8 cellular contexts compared by ENCODE assay signal in genomic region chr1:189429610-189430009, GRCh38.
DNase-seq lines count a peak whose midpoint lies in the region; FAIRE-seq and TF ChIP-seq lines count a peak whose summit lies in the region.

No MANE protein-coding gene starts in this region.

- peak in 49 of 56 donors; percentile 16 to 56 (median 37) for TF ChIP-seq CTCF in dorsolateral prefrontal cortex (IDR thresholded peaks at IDR 0.05 in 54 of 56, conservative IDR thresholded peaks at IDR 0.05 in 2 of 56; ENCODE audit: low read depth in 1 of 56, partially characterized antibody in 56 of 56)

- FAIRE-seq in small intestine (lab: Jason Lieb, UNC) = no peak

- no peaks in the 10 kb centered on the region for H3K36me3 ChIP-seq in small intestine (ENCODE audit: control insufficient read depth in 2 of 2, insufficient read depth in 2 of 2, low read length in 2 of 2)

- H3K4me3 ChIP-seq in dorsolateral prefrontal cortex (no peak overlapping the region), small intestine (ENCODE audit: low read depth in 1 of 2, low read length in 2 of 2) (no peak overlapping the region)

- H3K27ac ChIP-seq in dorsolateral prefrontal cortex (no peak overlapping the region), small intestine (ENCODE audit: low read depth in 1 of 2, low read length in 1 of 2) (no peak overlapping the region)

- intact Hi-C loops in dorsolateral prefrontal cortex (cut with DNase I) = no loop called here

- DNase-seq in NCI-H526 (lab: John Stamatoyannopoulos, UW) = peak; percentile 67 to 81
- no peak for DNase-seq in NCI-H526 treated with DMSO at 0.1 percent for 48 hours (lab: John Stamatoyannopoulos, UW)
- peak; percentile 9 for DNase-seq in NCI-H226
- no peak for DNase-seq in dorsolateral prefrontal cortex
- peak; percentile 18 for DNase-seq in small intestine
- DNase-seq in GOT3 (lab: John Stamatoyannopoulos, UW) = no peak
- no peak for DNase-seq in activated CD4-positive, alpha-beta T cell treated with anti-CD3 and anti-CD28 coated beads, Interleukin-2, amount 50 U/mL, for 1 hour
- DNase-seq in hepatic stellate cell (ENCODE audit: low spot score) = no peak

- H3K9me3 ChIP-seq in small intestine (ENCODE audit: control insufficient read depth, low read depth) = no peaks in the 10 kb centered on the region

- 59 to 66% (median 64%) methylated on average over 4 of the region's 4 CpGs for WGBS in small intestine, 3 donors

- H3K4me1 ChIP-seq in small intestine (ENCODE audit: control insufficient read depth in 2 of 2, insufficient read depth in 1 of 2, low read depth in 1 of 2, low read length in 1 of 2) = no peaks in the 10 kb centered on the region

- no peaks in the 10 kb centered on the region for H3K27me3 ChIP-seq in dorsolateral prefrontal cortex
- H3K27me3 ChIP-seq in small intestine (ENCODE audit: control insufficient read depth in 2 of 2, insufficient read depth in 2 of 2, low read length in 2 of 2) = no peaks in the 10 kb centered on the region

Comparison
In these comparisons a context has a peak if more than half of its experiments do, and no peak if none do; other contexts are left out.
1. DNase-seq: peak in NCI-H526 (2 of 2), NCI-H226 (single experiment) and small intestine (single experiment); none in NCI-H526 treated with DMSO at 0.1 percent for 48 hours (single experiment), dorsolateral prefrontal cortex (0 of 10), GOT3 (single experiment), activated CD4-positive, alpha-beta T cell treated with anti-CD3 and anti-CD28 coated beads, Interleukin-2, amount 50 U/mL, for 1 hour (single experiment) and hepatic stellate cell (single experiment).